ENCODE assay signal across 8 cellular contexts in the genomic region with DNA sequence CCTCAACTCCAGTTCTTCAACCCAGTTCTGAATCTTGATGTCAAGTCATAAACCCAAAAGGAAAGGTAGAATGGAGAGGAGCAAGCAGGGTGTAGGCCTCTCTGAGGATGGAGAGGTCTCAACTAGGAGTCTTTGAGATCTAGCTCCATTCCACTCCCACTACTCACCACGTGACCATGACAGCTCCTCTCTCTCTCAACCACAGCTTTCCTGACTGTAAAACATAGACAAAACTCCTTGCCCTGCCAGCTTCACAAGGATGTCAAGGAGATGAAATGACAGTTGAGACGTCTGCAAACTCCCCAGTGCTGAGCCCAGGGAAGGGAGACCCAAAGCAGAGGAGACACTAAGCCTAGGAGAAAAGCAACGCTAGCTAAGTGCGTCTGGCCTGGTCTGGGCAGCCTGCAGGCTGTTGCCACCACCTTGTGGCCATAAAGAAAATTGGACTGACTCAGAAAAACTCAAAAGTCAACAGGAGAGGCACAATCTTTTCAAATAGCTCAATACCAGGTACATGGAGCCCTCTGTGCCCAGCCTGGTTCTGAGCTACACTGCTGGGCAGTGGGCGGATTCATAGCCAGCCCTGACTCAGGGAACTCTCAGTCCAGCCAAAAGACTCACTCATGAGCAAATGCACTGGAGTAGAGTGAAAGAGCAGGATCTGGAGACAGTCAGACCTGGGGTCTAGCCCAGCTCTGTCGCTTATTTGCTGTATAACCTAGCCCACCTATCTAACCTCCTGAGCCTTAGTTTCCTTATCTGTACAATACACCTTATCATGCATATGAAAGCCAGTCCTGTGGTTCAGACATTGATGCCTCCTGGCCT. TPM values are rescaled to one million over a fixed set of nuclear protein-coding genes. Genes with fewer than 3 reads are reported as not detected.
A peak's percentile ranks its signal among the peaks of the same experiment; 100 is the strongest.
DNase-seq lines count a peak whose midpoint lies in the region; ATAC-seq and TF ChIP-seq lines count a peak whose summit lies in the region.

No MANE protein-coding gene starts in this region.

- peak; percentile 68 for DNase-seq in activated effector memory CD4-positive, alpha-beta T cell treated with anti-CD3 and anti-CD28 coated beads, Interleukin-2, amount 50 U/mL, for 16 hours
- DNase-seq in activated effector memory CD4-positive, alpha-beta T cell treated with Interleukin-2 at 50 U/mL for 16 hours = no peak
- peak; percentile 43 for DNase-seq in NCI-H1092 treated with DMSO at 0.1 percent for 48 hours (lab: John Stamatoyannopoulos, UW)
- DNase-seq in UCSD-AML1 (lab: John Stamatoyannopoulos, UW; ENCODE audit: unreplicated experiment) = peak; percentile 60
- no peak for DNase-seq in lung (ENCODE audit: low spot score)
- DNase-seq in suprapubic skin (ENCODE audit: low spot score in 2 of 2) = peak in 1 of 2 donors; percentile 57

- peaks cover 55% of the 10 kb centered on the region for H3K36me3 Mint-ChIP-seq in dendritic cell treated with granulocyte-macrophage colony-stimulating factor and Interleukin-4, amounts not matched to agents 40 ng/mL and 50 ng/mL, for 4 days (ENCODE audit: low read depth)

- H3K4me3 ChIP-seq in lung (no peak overlapping the region), suprapubic skin (no peak overlapping the region)

- TF ChIP-seq EP300 in suprapubic skin (IDR thresholded peaks at IDR 0.05) = no peak

- no peaks in the 10 kb centered on the region for H3K27me3 ChIP-seq in lung (ENCODE audit: control insufficient read depth, insufficient read depth)
- no peaks in the 10 kb centered on the region for H3K27me3 ChIP-seq in suprapubic skin

- peak; percentile 77 for TF ChIP-seq CTCF in lung (IDR thresholded peaks at IDR 0.05; ENCODE audit: control extremely low read depth, extremely low read depth)
- TF ChIP-seq CTCF in suprapubic skin (IDR thresholded peaks at IDR 0.05) = peak; percentile 24 to 67

- 41 to 45% methylated on average over 6 of the region's 6 CpGs for WGBS in lung, 2 donors
- WGBS in suprapubic skin = 45% methylated on average over 6 of the region's 6 CpGs

- H3K4me1 ChIP-seq in lung (ENCODE audit: control insufficient read depth in 2 of 2, insufficient read depth in 2 of 2, low read length in 2 of 2) (peaks cover 0 to 6% of the 10 kb centered on the region in 2 donors), suprapubic skin (peaks cover 26% of the 10 kb centered on the region)

- peaks cover 59% of the 10 kb centered on the region for H3K4me1 Mint-ChIP-seq in dendritic cell treated with granulocyte-macrophage colony-stimulating factor and Interleukin-4, amounts not matched to agents 40 ng/mL and 50 ng/mL, for 4 days (ENCODE audit: low read depth)

- ATAC-seq in lung (ENCODE audit: insufficient read depth, low FRiP score) (no peak), GM21515 (IDR thresholded peaks at IDR 0.05; ENCODE audit: unreplicated experiment) (no peak)

- H3K27ac ChIP-seq in lung (ENCODE audit: low read depth in 1 of 2, low read length in 1 of 2) (peak overlapping the region in 1 of 2 donors; percentile 14), suprapubic skin (no peak overlapping the region)

- TF ChIP-seq POLR2A in suprapubic skin (IDR thresholded peaks at IDR 0.05) = no peak

- H3K9me3 Mint-ChIP-seq in dendritic cell treated with granulocyte-macrophage colony-stimulating factor and Interleukin-4, amounts not matched to agents 40 ng/mL and 50 ng/mL, for 4 days = no peaks in the 10 kb centered on the region

- H3K27me3 Mint-ChIP-seq in dendritic cell treated with granulocyte-macrophage colony-stimulating factor and Interleukin-4, amounts not matched to agents 40 ng/mL and 50 ng/mL, for 4 days = no peaks in the 10 kb centered on the region

- H3K4me3 Mint-ChIP-seq in dendritic cell treated with granulocyte-macrophage colony-stimulating factor and Interleukin-4, amounts not matched to agents 40 ng/mL and 50 ng/mL, for 4 days = peak overlapping the region; percentile 64

- H3K9me3 ChIP-seq in lung (ENCODE audit: control insufficient read depth in 2 of 2, insufficient read depth in 1 of 2, low read length in 1 of 2) (peaks cover 0 to 2% of the 10 kb centered on the region in 2 donors), suprapubic skin (no peaks in the 10 kb centered on the region)

- intact Hi-C loops in dendritic cell treated with granulocyte-macrophage colony-stimulating factor and Interleukin-4, amounts not matched to agents 40 ng/mL and 50 ng/mL, for 4 days (cut with micrococcal nuclease) = loop anchor here (1.0 to 5.0 kb wide), 3 partner anchors 194 to 629 kb away; no protein-coding TSS in a partner anchor

- H3K36me3 ChIP-seq in lung (ENCODE audit: control insufficient read depth in 2 of 2, insufficient read depth in 2 of 2, low read length in 2 of 2) (peaks cover 3 to 24% of the 10 kb centered on the region in 2 donors), suprapubic skin (peaks cover 35% of the 10 kb centered on the region)

- peak overlapping the region; percentile 77 for H3K27ac Mint-ChIP-seq in dendritic cell treated with granulocyte-macrophage colony-stimulating factor and Interleukin-4, amounts not matched to agents 40 ng/mL and 50 ng/mL, for 4 days

RNA-seq across cellular contexts. Expression of a gene that starts 3.4 kb away (rescaled TPM):
- total RNA-seq in lung (10 to 100 TPM; 14.6 to 33.4 TPM), suprapubic skin (10 to 100 TPM; 14.7 to 23.4 (median 19.3) TPM)
- polyA plus RNA-seq in lung = 10 to 100 TPM; 12.7 to 13.8 TPM

Comparison
In these comparisons a context has a peak if more than half of its experiments do, and no peak if none do; other contexts are left out.
1. DNase-seq: peak in activated effector memory CD4-positive, alpha-beta T cell treated with anti-CD3 and anti-CD28 coated beads, Interleukin-2, amount 50 U/mL, for 16 hours (single experiment), NCI-H1092 treated with DMSO at 0.1 percent for 48 hours (single experiment) and UCSD-AML1 (single experiment); none in activated effector memory CD4-positive, alpha-beta T cell treated with Interleukin-2 at 50 U/mL for 16 hours (single experiment) and lung (single experiment).